ENCODE assay signal across 30 cellular contexts in the genomic region with DNA sequence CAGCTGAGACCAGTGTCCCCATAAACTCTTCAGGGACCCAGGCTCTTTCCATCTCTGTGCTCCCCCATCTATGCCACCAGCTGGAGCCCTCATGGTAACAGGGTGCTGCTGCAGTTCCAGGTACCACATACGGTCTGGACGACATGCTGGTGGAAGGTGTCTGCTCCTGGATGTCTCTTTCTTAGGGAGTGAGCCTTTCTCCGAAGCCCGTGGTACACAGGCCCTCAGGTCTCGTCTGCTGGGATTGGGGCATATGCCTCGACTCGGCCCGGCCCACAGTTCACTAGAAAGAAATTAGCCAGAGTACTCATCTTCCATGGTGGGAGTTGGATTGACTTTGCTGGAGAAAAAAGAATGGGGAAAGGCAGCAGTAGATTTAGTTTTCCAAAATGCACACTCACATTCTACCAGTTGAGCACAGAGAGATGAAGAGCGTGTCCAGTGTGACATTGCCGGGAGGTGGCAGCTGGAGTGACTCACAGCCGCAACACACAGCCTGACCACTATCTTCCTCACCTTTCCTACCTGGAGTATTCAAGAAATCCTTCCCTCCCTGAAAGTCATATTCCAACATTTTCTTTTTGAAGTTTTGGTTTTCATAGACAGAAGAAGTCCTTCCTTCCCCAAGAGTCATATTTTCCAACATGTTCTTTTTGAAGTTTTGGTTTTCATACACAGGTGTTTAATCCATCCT. TPM values are rescaled to one million over a fixed set of nuclear protein-coding genes. Genes with fewer than 3 reads are reported as not detected.
"Had no signal": no experiment of that assay in that cellular context is flagged by ENCODE, and none has a peak within 500 bp of the region (broad histone marks: within the 10 kb centered on the region; RNA-seq: fewer than 3 reads in every experiment).

No MANE protein-coding gene starts in this region.

- H3K4me1 ChIP-seq: adrenal gland, Peyer's patch had no signal

- H3K27ac Mint-ChIP-seq: activated CD8-positive, alpha-beta T cell treated with anti-CD3 and anti-CD28 coated beads, Interleukin-2, amount 10 ng/mL, durations not matched to agents 7 days and 5 days; activated naive CD8-positive, alpha-beta T cell treated with anti-CD3 and anti-CD28 coated beads, Interleukin-2, amount 10 ng/mL, durations not matched to agents 7 days and 5 days; T-helper 1 cell treated with Interleukin-12 subunit alpha and Interleukin-12 subunit beta and Interleukin-4 antibody, amounts not matched to agents 30 μg/mL and 1 μg/mL, for 36 hours had no signal

- H3K4me3 Mint-ChIP-seq: activated CD8-positive, alpha-beta T cell treated with anti-CD3 and anti-CD28 coated beads, Interleukin-2, amount 10 ng/mL, durations not matched to agents 7 days and 5 days; activated naive CD8-positive, alpha-beta T cell treated with anti-CD3 and anti-CD28 coated beads, Interleukin-2, amount 10 ng/mL, durations not matched to agents 7 days and 5 days; T-helper 1 cell treated with Interleukin-12 subunit alpha and Interleukin-12 subunit beta and Interleukin-4 antibody, amounts not matched to agents 30 μg/mL and 1 μg/mL, for 36 hours had no signal

- H3K4me2 ChIP-seq: KMS-11 had no signal

- H3K4me1 Mint-ChIP-seq: activated naive CD8-positive, alpha-beta T cell treated with anti-CD3 and anti-CD28 coated beads, Interleukin-2, amount 10 ng/mL, durations not matched to agents 7 days and 5 days had no signal

- ATAC-seq: activated CD4-positive, CD25-positive, alpha-beta regulatory T cell treated with anti-CD3 and anti-CD28 coated beads, Interleukin-2, amount 50 U/mL, for 24 hours; activated CD8-positive, alpha-beta T cell treated with anti-CD3 and anti-CD28 coated beads, Interleukin-2, amount 10 ng/mL, durations not matched to agents 7 days and 5 days had no signal

- DNase-seq: activated CD4-positive, alpha-beta T cell treated with anti-CD3 and anti-CD28 coated beads for 48 hours; activated CD4-positive, alpha-beta T cell treated with anti-CD3 and anti-CD28 coated beads, Interleukin-2, amount 50 U/mL, for 4 hours; activated CD8-positive, alpha-beta memory T cell treated with anti-CD3 and anti-CD28 coated beads, Interleukin-2, amount 50 U/mL, for 48 hours; activated CD8-positive, alpha-beta T cell treated with anti-CD3 and anti-CD28 coated beads, Interleukin-2, amount 10 ng/mL, durations not matched to agents 7 days and 5 days; activated naive CD4-positive, alpha-beta T cell treated with anti-CD3 and anti-CD28 coated beads, Interleukin-2, amount 50 U/mL, for 16 hours; activated naive CD8-positive, alpha-beta T cell treated with anti-CD3 and anti-CD28 coated beads, Interleukin-2, amount 10 ng/mL, durations not matched to agents 7 days and 5 days; activated T-cell treated with anti-CD3 and anti-CD28 coated beads, Interleukin-2, amount 50 U/mL, for 1 hour; anterior cingulate cortex; caudate nucleus; MG63; MV-4-11; NCI-H1092 treated with DMSO at 0.1 percent for 48 hours; NCI-H1417 treated with DMSO at 0.1 percent for 48 hours; NCI-H1694; NCI-H2029; NCI-H2107; NCI-H2171 treated with DMSO at 0.1 percent for 48 hours; NCI-H226; NCI-H526; NCI-H82; OCI-M1; Peyer's patch; SHP77 had no signal

- H3K27ac ChIP-seq: adrenal gland, KMS-11, Peyer's patch, RWPE1 had no signal

- H3K9me3 ChIP-seq: adrenal gland, MG63, Peyer's patch had no signal

- H3K9ac ChIP-seq: KMS-11 had no signal

- H3K4me3 ChIP-seq: adrenal gland, MG63, Peyer's patch had no signal

- H3K36me3 Mint-ChIP-seq: activated naive CD8-positive, alpha-beta T cell treated with anti-CD3 and anti-CD28 coated beads, Interleukin-2, amount 10 ng/mL, durations not matched to agents 7 days and 5 days had no signal

- H3K9me3 Mint-ChIP-seq: activated naive CD8-positive, alpha-beta T cell treated with anti-CD3 and anti-CD28 coated beads, Interleukin-2, amount 10 ng/mL, durations not matched to agents 7 days and 5 days; T-helper 1 cell treated with Interleukin-12 subunit alpha and Interleukin-12 subunit beta and Interleukin-4 antibody, amounts not matched to agents 30 μg/mL and 1 μg/mL, for 36 hours had no signal

- H3K36me3 ChIP-seq: adrenal gland, MG63, Peyer's patch had no signal

- H3K27me3 ChIP-seq: MG63, Peyer's patch had no signal

RNA-seq across cellular contexts. Expression of gene SPO11, which starts 18.6 kb away (rescaled TPM):
- total RNA-seq: activated CD8-positive, alpha-beta T cell treated with anti-CD3 and anti-CD28 coated beads, Interleukin-2, amount 10 ng/mL, durations not matched to agents 7 days and 5 days; activated naive CD8-positive, alpha-beta T cell treated with anti-CD3 and anti-CD28 coated beads, Interleukin-2, amount 10 ng/mL, durations not matched to agents 7 days and 5 days; adrenal gland; NCI-H460; Peyer's patch; SK-MEL-5 had no signal
- polyA plus RNA-seq: adrenal gland had no signal

RNA-seq across cellular contexts. Expression of gene BMP7, which starts 44.5 kb away (rescaled TPM):
- total RNA-seq: activated CD8-positive, alpha-beta T cell treated with anti-CD3 and anti-CD28 coated beads, Interleukin-2, amount 10 ng/mL, durations not matched to agents 7 days and 5 days; activated naive CD8-positive, alpha-beta T cell treated with anti-CD3 and anti-CD28 coated beads, Interleukin-2, amount 10 ng/mL, durations not matched to agents 7 days and 5 days had no signal
